Comparison of ENCODE assay signal across 8 cellular contexts in genomic region chr2:228318218-228318617, GRCh38.
DNase-seq lines count a peak whose midpoint lies in the region; ATAC-seq and TF ChIP-seq lines count a peak whose summit lies in the region.

No MANE protein-coding gene starts in this region.

- no peaks in the 10 kb centered on the region for H3K9me3 ChIP-seq in A673 (ENCODE audit: low read depth, low read length, poor library complexity, severe bottlenecking)

- intact Hi-C loops in A673 (cut with micrococcal nuclease; ENCODE audit: unreplicated experiment), result loop anchor here (2.0 to 10.0 kb wide), 3 partner anchors 133 to 373 kb away; partner anchors contain the start of gene SPHKAP

- peaks cover 2% of the 10 kb centered on the region for H3K9me3 Mint-ChIP-seq in stimulated activated memory B cell treated with anti-CD40 and anti-IgM and Interleukin-4, amounts not matched to agents 10 μg/mL and 1 μg/mL and 100 μg/mL, for 72 hours

- H3K27ac ChIP-seq in A673 (ENCODE audit: low read depth, low read length, poor library complexity, severe bottlenecking) (no peak overlapping the region), foreskin keratinocyte (no peak overlapping the region)

- H3K4me1 Mint-ChIP-seq in stimulated activated memory B cell treated with anti-CD40 and anti-IgM and Interleukin-4, amounts not matched to agents 10 μg/mL and 1 μg/mL and 100 μg/mL, for 72 hours, result no peaks in the 10 kb centered on the region

- H3K4me1 ChIP-seq in A673 (ENCODE audit: insufficient read depth, low read length, poor library complexity, severe bottlenecking), result peaks cover 14% of the 10 kb centered on the region
- no peaks in the 10 kb centered on the region for H3K4me1 ChIP-seq in foreskin keratinocyte

- no peak overlapping the region for H3K27ac Mint-ChIP-seq in stimulated activated memory B cell treated with anti-CD40 and anti-IgM and Interleukin-4, amounts not matched to agents 10 μg/mL and 1 μg/mL and 100 μg/mL, for 72 hours

- no TSS peak for BruUV-seq in A673 (replicated peaks; lab: Mats Ljungman, UMichigan)

- no peak overlapping the region for H3K4me3 Mint-ChIP-seq in stimulated activated memory B cell treated with anti-CD40 and anti-IgM and Interleukin-4, amounts not matched to agents 10 μg/mL and 1 μg/mL and 100 μg/mL, for 72 hours

- POLR2A ChIA-PET in A673 (lab: Charles Lee; ENCODE audit: low non-redundant PET), result no interaction called here

- H3K36me3 Mint-ChIP-seq in stimulated activated memory B cell treated with anti-CD40 and anti-IgM and Interleukin-4, amounts not matched to agents 10 μg/mL and 1 μg/mL and 100 μg/mL, for 72 hours, result no peaks in the 10 kb centered on the region

- no peak overlapping the region for H3K4me3 ChIP-seq in A673 (ENCODE audit: low read depth, low read length, poor library complexity, severe bottlenecking)

- DNase-seq in A673 (ENCODE audit: low spot score) (peak; percentile 76), NCI-H82 treated with DMSO at 0.1 percent for 48 hours (lab: John Stamatoyannopoulos, UW; ENCODE audit: unreplicated experiment) (peak; percentile 34), foreskin keratinocyte (peak in 1 of 2 donors; percentile 1), NCI-H128 (lab: John Stamatoyannopoulos, UW; ENCODE audit: unreplicated experiment) (no peak), GF-D8 (lab: John Stamatoyannopoulos, UW) (no peak), NOMO-1 treated with DMSO at 0.1 percent for 48 hours (lab: John Stamatoyannopoulos, UW; ENCODE audit: unreplicated experiment) (no peak)

- no peaks in the 10 kb centered on the region for H3K27me3 Mint-ChIP-seq in stimulated activated memory B cell treated with anti-CD40 and anti-IgM and Interleukin-4, amounts not matched to agents 10 μg/mL and 1 μg/mL and 100 μg/mL, for 72 hours

- no peaks in the 10 kb centered on the region for H3K36me3 ChIP-seq in A673 (ENCODE audit: insufficient read depth, low read length, poor library complexity, severe bottlenecking)

- TF ChIP-seq CTCF in A673 (conservative IDR thresholded peaks at IDR 0.05; ENCODE audit: low read depth, low read length) (peak; percentile 71), foreskin keratinocyte (conservative IDR thresholded peaks at IDR 0.05) (peak; percentile 21)

- ATAC-seq in GM19035 (IDR thresholded peaks at IDR 0.05; ENCODE audit: unreplicated experiment), result peak; percentile 63
- peak; percentile 34 for ATAC-seq in foreskin keratinocyte
- no peak for ATAC-seq in stimulated activated memory B cell treated with anti-CD40 and anti-IgM and Interleukin-4, amounts not matched to agents 10 μg/mL and 1 μg/mL and 100 μg/mL, for 72 hours

- CTCF ChIA-PET in A673 (lab: Charles Lee), result interaction anchor here (0.9 kb wide), 1 partner anchor 339 kb away, joined by 3 read pairs; no protein-coding TSS in a partner anchor

- H3K27me3 ChIP-seq in A673 (replicated peaks; ENCODE audit: insufficient read depth, low read depth, low read length, poor library complexity) (no peaks in the 10 kb centered on the region), foreskin keratinocyte (no peaks in the 10 kb centered on the region)

Comparison
In these comparisons a context has a peak if more than half of its experiments do, and no peak if none do; other contexts are left out.
1. DNase-seq: peak in A673 (single experiment) and NCI-H82 treated with DMSO at 0.1 percent for 48 hours (single experiment); none in NCI-H128 (single experiment), GF-D8 (single experiment) and NOMO-1 treated with DMSO at 0.1 percent for 48 hours (single experiment).